In genomic region chr19:17336872-17337674, GRCh38 we compare ENCODE assay signal across 8 cellular contexts. TPM values are rescaled to one million over a fixed set of nuclear protein-coding genes. Genes with fewer than 3 reads are reported as not detected.
DNase-seq lines count a peak whose midpoint lies in the region; FAIRE-seq and TF ChIP-seq lines count a peak whose summit lies in the region.

TSS of gene GTPBP3 (plus strand) at chr19:17337553. CDS start at chr19:17337612, 59 bp downstream.

- intact Hi-C loops in activated naive CD4-positive, alpha-beta T cell treated with anti-CD3 and anti-CD28 coated beads for 36 hours (cut with micrococcal nuclease) = loop anchor here (1.0 to 10.0 kb wide), 9 partner anchors 28 to 418 kb away; partner anchors contain the start of genes BABAM1, DDA1, FCHO1 and HAUS8

- CTCF ChIA-PET in activated naive CD4-positive, alpha-beta T cell treated with anti-CD3 and anti-CD28 coated beads for 36 hours (lab: Charles Lee) = no interaction called here

- no peaks in the 10 kb centered on the region for H3K9me3 Mint-ChIP-seq in activated naive CD4-positive, alpha-beta T cell treated with anti-CD3 and anti-CD28 coated beads for 36 hours

- TF ChIP-seq CTCF in HFF-Myc (IDR thresholded peaks at IDR 0.05; ENCODE audit: low read depth, low read length, missing control alignments) (no peak), neutrophil (IDR thresholded peaks at IDR 0.05) (no peak)

- H3K36me3 ChIP-seq in neutrophil = no peaks in the 10 kb centered on the region

- peak within 1 kb of the TSS; percentile 93 for H3K27ac Mint-ChIP-seq in activated naive CD4-positive, alpha-beta T cell treated with anti-CD3 and anti-CD28 coated beads for 36 hours

- H3K27me3 ChIP-seq in neutrophil = peaks cover 39% of the 10 kb centered on the region

- H3K36me3 Mint-ChIP-seq in activated naive CD4-positive, alpha-beta T cell treated with anti-CD3 and anti-CD28 coated beads for 36 hours (ENCODE audit: low read depth) = peaks cover 6% of the 10 kb centered on the region

- H3K27me3 Mint-ChIP-seq in activated naive CD4-positive, alpha-beta T cell treated with anti-CD3 and anti-CD28 coated beads for 36 hours (ENCODE audit: low read depth) = no peaks in the 10 kb centered on the region

- H3K9me3 ChIP-seq in neutrophil = no peaks in the 10 kb centered on the region

- H3K27ac ChIP-seq in neutrophil = peak within 1 kb of the TSS; percentile 59
- H3K27ac ChIP-seq in substantia nigra (ENCODE audit: low read depth, low read length, poor library complexity, severe bottlenecking) = peak within 1 kb of the TSS; percentile 82

- peak; percentile 98 for DNase-seq in GM03348 (ENCODE audit: low spot score)
- DNase-seq in HFF-Myc (ENCODE audit: extremely low read depth, low read depth) = peak; percentile 96
- peak; percentile 99 for DNase-seq in NAMALWA (ENCODE audit: low spot score)
- DNase-seq in SK-N-DZ (ENCODE audit: low spot score) = peak; percentile 99
- DNase-seq in activated naive CD4-positive, alpha-beta T cell treated with anti-CD3 and anti-CD28 coated beads for 36 hours = peak; percentile 98
- peak; percentile 95 to 97 for DNase-seq in frontal cortex (ENCODE audit: low spot score in 2 of 2)
- DNase-seq in substantia nigra (lab: John Stamatoyannopoulos, UW) = peak; percentile 36 to 98 (median 93)

- peak within 1 kb of the TSS; percentile 88 for H3K4me3 Mint-ChIP-seq in activated naive CD4-positive, alpha-beta T cell treated with anti-CD3 and anti-CD28 coated beads for 36 hours

- peaks cover 39 to 44% of the 10 kb centered on the region in 2 experiments for H3K4me1 ChIP-seq in neutrophil (ENCODE audit: control insufficient read depth in 1 of 2, insufficient read depth in 1 of 2, low read depth in 1 of 2, low read length in 1 of 2)

- H3K4me3 ChIP-seq in HFF-Myc (replicated peaks; ENCODE audit: low read depth, low read length) (peak within 1 kb of the TSS; percentile 66), neutrophil (ENCODE audit: low read depth in 1 of 2, low read length in 1 of 2) (peak within 1 kb of the TSS; percentile 65 to 71)

- peaks cover 28% of the 10 kb centered on the region for H3K4me1 Mint-ChIP-seq in activated naive CD4-positive, alpha-beta T cell treated with anti-CD3 and anti-CD28 coated beads for 36 hours (ENCODE audit: low read depth)

- no peak for FAIRE-seq in frontal cortex (lab: Jason Lieb, UNC)

RNA-seq across cellular contexts. Expression of gene GTPBP3, which starts in this region (rescaled TPM):
- polyA plus RNA-seq in SK-N-DZ (2014; cell fraction: cytosol; rRNA removed) = 66.6 and 71.1 TPM in 2 replicates
- polyA plus RNA-seq in SK-N-DZ (2014; cell fraction: nucleus; rRNA removed) = 107 and 148 TPM in 2 replicates
- total RNA-seq in activated naive CD4-positive, alpha-beta T cell treated with anti-CD3 and anti-CD28 coated beads for 36 hours = 10 to 100 TPM; 36.8 to 45.7 TPM
- total RNA-seq in frontal cortex = 11.8 TPM

Comparison
In these comparisons a context has a peak if more than half of its experiments do, and no peak if none do; other contexts are left out.
1. Peak in every context shown above with its lines: DNase-seq, H3K4me3 ChIP-seq and H3K27ac ChIP-seq.